Comparison of ENCODE assay signal across 15 cellular contexts in genomic region chr1:203069028-203069804, GRCh38. TPM values are rescaled to one million over a fixed set of nuclear protein-coding genes. Genes with fewer than 3 reads are reported as not detected.
DNase-seq lines count a peak whose midpoint lies in the region; ATAC-seq, FAIRE-seq and TF ChIP-seq lines count a peak whose summit lies in the region.
"Had no signal": no experiment of that assay in that cellular context is flagged by ENCODE, and none has a peak within 500 bp of the region (broad histone marks: within the 10 kb centered on the region; RNA-seq: fewer than 3 reads in every experiment).

No MANE protein-coding gene starts in this region.

- peak overlapping the region; percentile 78 for H3K27ac Mint-ChIP-seq in endothelial cell (ENCODE audit: unreplicated experiment)
- peak overlapping the region; percentile 95 to 98 (median 96) for H3K27ac Mint-ChIP-seq in nephron
- H3K27ac Mint-ChIP-seq: activated T-helper 2 cell treated with anti-CD3 and anti-CD28 coated beads, Interferon-gamma antibody, Interleukin-2, Interleukin-4, amounts not matched to agents 10 μg/mL and 5 μg/mL and 100 μg/mL, durations not matched to agents 14 hours and 24 hours and 36 hours had no signal

- H3K27me3 Mint-ChIP-seq in endothelial cell (ENCODE audit: unreplicated experiment) (peaks cover 7% of the 10 kb centered on the region), nephron (ENCODE audit: low read depth) (peaks cover 10% of the 10 kb centered on the region)

- H3K27ac ChIP-seq in BLaER1 (peak overlapping the region; percentile 89), small intestine (ENCODE audit: low read depth in 1 of 2, low read length in 1 of 2) (peak overlapping the region in 1 of 2 donors; percentile 1), colonic mucosa (no peak overlapping the region)
- H3K27ac ChIP-seq: WERI-Rb-1 had no signal

- DNase-seq in NCI-H1092 (lab: John Stamatoyannopoulos, UW): peak; percentile 53
- no peak for DNase-seq in endothelial cell (ENCODE audit: low spot score)
- no peak for DNase-seq in small intestine
- DNase-seq in stimulated activated naive CD4-positive, alpha-beta T cell (lab: John Stamatoyannopoulos, UW): no peak
- DNase-seq in colonic mucosa: no peak
- DNase-seq: CD4-positive, alpha-beta memory T cell; cortex of kidney; NCI-H510A treated with DMSO at 0.1 percent for 48 hours; WERI-Rb-1 had no signal

- peak overlapping the region; percentile 93 for H3K4me2 ChIP-seq in BLaER1

- H3K27me3 ChIP-seq in BLaER1 (no peaks in the 10 kb centered on the region; the same call in 1 of the 2 replicates), small intestine (ENCODE audit: control insufficient read depth in 2 of 2, insufficient read depth in 2 of 2, low read length in 2 of 2) (peaks cover 0 to 2% of the 10 kb centered on the region in 2 donors), colonic mucosa (peaks cover 2% of the 10 kb centered on the region)

- no peak for FAIRE-seq in small intestine (lab: Jason Lieb, UNC)
- FAIRE-seq: GM18507 had no signal

- H4K20me1 ChIP-seq in BLaER1: no peaks in the 10 kb centered on the region

- ATAC-seq in GM18498 (IDR thresholded peaks at IDR 0.05; ENCODE audit: unreplicated experiment): no peak

- WGBS in small intestine, 3 donors: 40 to 41% (median 41%) methylated on average over 6 of the region's 6 CpGs

- peaks cover 76% of the 10 kb centered on the region for H3K4me1 ChIP-seq in BLaER1
- no peaks in the 10 kb centered on the region for H3K4me1 ChIP-seq in small intestine (ENCODE audit: control insufficient read depth in 2 of 2, insufficient read depth in 1 of 2, low read depth in 1 of 2, low read length in 1 of 2)
- no peaks in the 10 kb centered on the region for H3K4me1 ChIP-seq in colonic mucosa

- H3K36me3 Mint-ChIP-seq in endothelial cell (ENCODE audit: low read depth, unreplicated experiment) (peaks cover 30% of the 10 kb centered on the region), nephron (ENCODE audit: low read depth) (peaks cover 20% of the 10 kb centered on the region)
- H3K36me3 Mint-ChIP-seq: CD4-positive, alpha-beta memory T cell had no signal

- H3K9me3 ChIP-seq in BLaER1 (no peaks in the 10 kb centered on the region), small intestine (ENCODE audit: control insufficient read depth, low read depth) (no peaks in the 10 kb centered on the region), colonic mucosa (no peaks in the 10 kb centered on the region)

- H3K9ac ChIP-seq in BLaER1 (peak overlapping the region; percentile 73), colonic mucosa (ENCODE audit: low read depth in 2 of 2, low read length in 2 of 2) (no peak overlapping the region)

- no peak overlapping the region for H3K4me3 Mint-ChIP-seq in endothelial cell (ENCODE audit: unreplicated experiment)
- H3K4me3 Mint-ChIP-seq in nephron: peak overlapping the region; percentile 17 to 56 (median 48)
- H3K4me3 Mint-ChIP-seq: CD4-positive, alpha-beta memory T cell had no signal

- intact Hi-C loops in colonic mucosa (cut with DNase I): no loop called here

- peak overlapping the region; percentile 46 for H3K4me3 ChIP-seq in BLaER1
- H3K4me3 ChIP-seq in small intestine (ENCODE audit: low read depth in 1 of 2, low read length in 2 of 2): no peak overlapping the region
- no peak overlapping the region for H3K4me3 ChIP-seq in colonic mucosa

- H3K4me1 Mint-ChIP-seq in endothelial cell (ENCODE audit: unreplicated experiment): peaks cover 28% of the 10 kb centered on the region
- H3K4me1 Mint-ChIP-seq in nephron: peaks cover 86% of the 10 kb centered on the region
- H3K4me1 Mint-ChIP-seq: CD4-positive, alpha-beta memory T cell had no signal

- H3K36me3 ChIP-seq in BLaER1 (peaks cover 77% of the 10 kb centered on the region), small intestine (ENCODE audit: control insufficient read depth in 2 of 2, insufficient read depth in 2 of 2, low read length in 2 of 2) (no peaks in the 10 kb centered on the region), colonic mucosa (no peaks in the 10 kb centered on the region)

- H3K9me3 Mint-ChIP-seq in endothelial cell (ENCODE audit: unreplicated experiment): no peaks in the 10 kb centered on the region
- H3K9me3 Mint-ChIP-seq in nephron: no peaks in the 10 kb centered on the region
- H3K9me3 Mint-ChIP-seq: activated T-helper 2 cell treated with anti-CD3 and anti-CD28 coated beads, Interferon-gamma antibody, Interleukin-2, Interleukin-4, amounts not matched to agents 10 μg/mL and 5 μg/mL and 100 μg/mL, durations not matched to agents 14 hours and 24 hours and 36 hours; CD4-positive, alpha-beta memory T cell had no signal

- TF ChIP-seq CTCF in endothelial cell (IDR thresholded peaks at IDR 0.05; ENCODE audit: unreplicated experiment): no peak
- TF ChIP-seq CTCF in nephron (IDR thresholded peaks at IDR 0.05; ENCODE audit: unreplicated experiment in 3 of 3): no peak
- no peak for TF ChIP-seq CTCF in colonic mucosa (IDR thresholded peaks at IDR 0.05)

RNA-seq across cellular contexts. Expression of gene MYOG, which starts 16.6 kb away (rescaled TPM):
- 15.7 TPM for total RNA-seq in endothelial cell (ENCODE audit: unreplicated experiment)
- polyA plus RNA-seq in small intestine: not detected
- total RNA-seq in colonic mucosa: not detected
- total RNA-seq: activated T-helper 2 cell treated with anti-CD3 and anti-CD28 coated beads, Interferon-gamma antibody, Interleukin-2, Interleukin-4, amounts not matched to agents 10 μg/mL and 5 μg/mL and 100 μg/mL, durations not matched to agents 14 hours and 24 hours and 36 hours; CD4-positive, alpha-beta memory T cell; osteocyte had no signal
- polyA plus RNA-seq: CD4-positive, alpha-beta memory T cell had no signal

RNA-seq across cellular contexts. Expression of gene PPFIA4, which starts 42.9 kb away (rescaled TPM):
- 4.0 TPM for total RNA-seq in endothelial cell (ENCODE audit: unreplicated experiment)
- under 1 TPM in 2 of 3 donors, not detected in 1; 0.27 to 0.54 TPM for polyA plus RNA-seq in small intestine
- total RNA-seq in colonic mucosa: 1 to 10 TPM; 1.6 to 7.3 TPM
- polyA plus RNA-seq: CD4-positive, alpha-beta memory T cell had no signal

RNA-seq across cellular contexts. Expression of gene ADORA1, which starts 58.3 kb away (rescaled TPM):
- total RNA-seq in endothelial cell (ENCODE audit: unreplicated experiment) (16.3 TPM), colonic mucosa (1 to 10 TPM in 1 of 2 donors, under 1 TPM in 1; 0.42 to 1.6 TPM)
- 1 to 10 TPM in 1 of 3 donors, under 1 TPM in 1, not detected in 1; 0.54 to 1.4 TPM for polyA plus RNA-seq in small intestine
- total RNA-seq: activated T-helper 2 cell treated with anti-CD3 and anti-CD28 coated beads, Interferon-gamma antibody, Interleukin-2, Interleukin-4, amounts not matched to agents 10 μg/mL and 5 μg/mL and 100 μg/mL, durations not matched to agents 14 hours and 24 hours and 36 hours; CD4-positive, alpha-beta memory T cell had no signal

Comparison
In these comparisons a context has a peak if more than half of its experiments do, and no peak if none do; other contexts are left out.
1. RNA of gene MYOG, which starts 16.6 kb away (total RNA-seq): 15.7 TPM in endothelial cell (single experiment); not detected in colonic mucosa; every median in the first group is over 10 times any median in the second.